Comparison of ENCODE assay signal across 14 cellular contexts in genomic region chr7:152402384-152403250, GRCh38. TPM values are rescaled to one million over a fixed set of nuclear protein-coding genes. Genes with fewer than 3 reads are reported as not detected.
A peak's percentile ranks its signal among the peaks of the same experiment; 100 is the strongest.
DNase-seq lines count a peak whose midpoint lies in the region; ATAC-seq, FAIRE-seq and TF ChIP-seq lines count a peak whose summit lies in the region.
"Had no signal": no experiment of that assay in that cellular context is flagged by ENCODE, and none has a peak within 500 bp of the region (broad histone marks: within the 10 kb centered on the region; RNA-seq: fewer than 3 reads in every experiment).

No MANE protein-coding gene starts in this region.

- no peak overlapping the region for H3K4me3 ChIP-seq in smooth muscle cell
- H3K4me3 ChIP-seq: prostate gland, SJCRH30 had no signal

- peaks cover 8% of the 10 kb centered on the region for H3K9me3 ChIP-seq in smooth muscle cell (replicated peaks; ENCODE audit: low read depth)
- H3K9me3 ChIP-seq: prostate gland, SJCRH30 had no signal

- DNase-seq in GM03348 (ENCODE audit: low spot score) (peak; percentile 16), SW480 (ENCODE audit: low spot score) (peak; percentile 25), frontal cortex (ENCODE audit: low spot score in 2 of 2) (no peak), smooth muscle cell (lab: John Stamatoyannopoulos, UW; ENCODE audit: unreplicated experiment) (no peak), putamen (ENCODE audit: low spot score) (no peak)
- DNase-seq: C1 segment of cervical spinal cord, HFFc6, NCI-H1694, NCI-H748 treated with DMSO at 0.1 percent for 48 hours, SJCRH30 had no signal

- no peak for TF ChIP-seq CTCF in smooth muscle cell (IDR thresholded peaks at IDR 0.05; ENCODE audit: borderline replicate concordance, insufficient read depth, poor library complexity, severe bottlenecking)

- no peaks in the 10 kb centered on the region for H3K36me3 ChIP-seq in smooth muscle cell (ENCODE audit: low read depth)
- H3K36me3 ChIP-seq: prostate gland, SJCRH30 had no signal

- H3F3A ChIP-seq in smooth muscle cell (ENCODE audit: low read depth) = no peaks in the 10 kb centered on the region

- no peak for ATAC-seq in GM21717 (IDR thresholded peaks at IDR 0.05; ENCODE audit: unreplicated experiment)
- ATAC-seq in HG02798 (IDR thresholded peaks at IDR 0.05; ENCODE audit: poor library complexity, unreplicated experiment) = no peak
- ATAC-seq in HG02973 (IDR thresholded peaks at IDR 0.05; ENCODE audit: unreplicated experiment) = no peak

- H3K79me2 ChIP-seq in smooth muscle cell (ENCODE audit: low read depth) = peaks cover 99% of the 10 kb centered on the region

- no peak overlapping the region for H3K27ac ChIP-seq in smooth muscle cell (ENCODE audit: low read depth)
- H3K27ac ChIP-seq: prostate gland, SJCRH30 had no signal

- peaks cover 98% of the 10 kb centered on the region for H4K20me1 ChIP-seq in smooth muscle cell (ENCODE audit: low read depth)

- H3K4me1 ChIP-seq in smooth muscle cell (ENCODE audit: low read depth) = peaks cover 9% of the 10 kb centered on the region
- H3K4me1 ChIP-seq: prostate gland had no signal

- WGBS in smooth muscle cell (ENCODE audit: low lambda C conversion rate) = 56% methylated on average over 5 of the region's 5 CpGs

- peak overlapping the region; percentile 4 for H3K4me2 ChIP-seq in smooth muscle cell

- no peaks in the 10 kb centered on the region for H3K27me3 ChIP-seq in smooth muscle cell (ENCODE audit: low read depth)
- H3K27me3 ChIP-seq: SJCRH30 had no signal

- FAIRE-seq in frontal cortex (lab: Jason Lieb, UNC) = peak; percentile 44

- no peak overlapping the region for H2AFZ ChIP-seq in smooth muscle cell (ENCODE audit: low read depth)

- no peak overlapping the region for H3K9ac ChIP-seq in smooth muscle cell (ENCODE audit: low read depth)

RNA-seq across cellular contexts. Expression of gene KMT2C, which starts 33.2 kb away (rescaled TPM):
- 55.0 TPM for total RNA-seq in frontal cortex
- total RNA-seq in smooth muscle cell = 28.3 and 36.7 TPM in 2 replicates
- polyA plus RNA-seq in smooth muscle cell = 10.1 and 16.4 TPM in 2 replicates

Comparison
In these comparisons a context has a peak if more than half of its experiments do, and no peak if none do; other contexts are left out.
1. DNase-seq: peak in GM03348 (single experiment) and SW480 (single experiment); none in frontal cortex (0 of 2), smooth muscle cell (single experiment) and putamen (single experiment).